Comparison of ENCODE assay signal across 25 cellular contexts in the genomic region with DNA sequence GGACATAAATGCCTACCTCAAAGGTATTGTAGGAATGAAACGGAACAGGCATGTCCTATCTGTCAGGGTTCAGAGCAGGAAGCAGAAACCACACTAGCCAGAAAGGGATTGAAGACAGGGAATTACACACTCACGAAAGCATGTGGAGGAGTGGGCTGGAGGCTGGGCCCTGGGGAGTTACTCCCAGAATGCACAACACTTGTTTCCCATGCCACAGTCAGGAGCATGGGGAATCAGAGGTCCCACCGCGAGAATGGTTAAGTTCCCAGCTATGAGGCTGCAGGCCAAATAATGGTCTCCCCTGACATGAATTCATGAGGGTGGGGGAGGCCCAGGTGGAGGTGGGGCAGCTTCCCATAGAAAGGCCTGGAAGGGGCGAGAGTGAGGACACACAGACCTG.
DNase-seq lines count a peak whose midpoint lies in the region; ATAC-seq, FAIRE-seq and TF ChIP-seq lines count a peak whose summit lies in the region.
"Had no signal": no experiment of that assay in that cellular context is flagged by ENCODE, and none has a peak within 500 bp of the region (broad histone marks: within the 10 kb centered on the region; RNA-seq: fewer than 3 reads in every experiment).

No MANE protein-coding gene starts in this region.

- 67% methylated on average over 5 of the region's 5 CpGs for WGBS in esophagus muscularis mucosa
- WGBS in mesendoderm (ENCODE audit: extremely low coverage, insufficient coverage, low lambda C conversion rate), result no CpG with 5 or more reads among the region's 5 CpGs
- WGBS in trophoblast cell (ENCODE audit: extremely low coverage, insufficient coverage, insufficient read length), result no CpG with 5 or more reads among the region's 5 CpGs

- H3K36me3 ChIP-seq in esophagus muscularis mucosa, result no peaks in the 10 kb centered on the region
- H3K36me3 ChIP-seq in mesendoderm (ENCODE audit: control insufficient read depth, insufficient read depth, low read length), result no peaks in the 10 kb centered on the region
- peaks cover 0 to 3% of the 10 kb centered on the region in 2 experiments for H3K36me3 ChIP-seq in trophoblast cell (ENCODE audit: control insufficient read depth in 1 of 2, insufficient read depth in 2 of 2, low read length in 2 of 2)
- H3K36me3 ChIP-seq: BLaER1 treated with 17β-estradiol and CSF1 and Interleukin-3, amounts not matched to agents 10 nM and 100 nM had no signal

- no peak overlapping the region for H3K9ac ChIP-seq in mesendoderm (ENCODE audit: low read length)
- H3K9ac ChIP-seq in trophoblast cell (ENCODE audit: low read length), result no peak overlapping the region
- H3K9ac ChIP-seq: BLaER1 treated with 17β-estradiol and CSF1 and Interleukin-3, amounts not matched to agents 10 nM and 100 nM had no signal

- H2BK5ac ChIP-seq in mesendoderm (ENCODE audit: low read length) (no peak overlapping the region), trophoblast cell (ENCODE audit: low read depth, low read length, poor library complexity) (peak overlapping the region; percentile 69)

- H4K12ac ChIP-seq in trophoblast cell (ENCODE audit: low read depth, low read length), result no peak overlapping the region

- no peak overlapping the region for H3K4me2 ChIP-seq in mesendoderm (ENCODE audit: low read length)
- peak overlapping the region; percentile 19 for H3K4me2 ChIP-seq in trophoblast cell (ENCODE audit: low read length)
- H3K4me2 ChIP-seq: BLaER1 treated with 17β-estradiol and CSF1 and Interleukin-3, amounts not matched to agents 10 nM and 100 nM; GM23338 had no signal

- TF ChIP-seq EP300 in esophagus muscularis mucosa (IDR thresholded peaks at IDR 0.05), result no peak

- no peak for TF ChIP-seq CTCF in esophagus muscularis mucosa (IDR thresholded peaks at IDR 0.05)

- H3K18ac ChIP-seq in mesendoderm (ENCODE audit: low read length), result no peak overlapping the region
- peak overlapping the region; percentile 27 for H3K18ac ChIP-seq in trophoblast cell (ENCODE audit: low read length)

- H3K27me3 ChIP-seq in esophagus muscularis mucosa, result no peaks in the 10 kb centered on the region
- no peaks in the 10 kb centered on the region for H3K27me3 ChIP-seq in mesendoderm (ENCODE audit: insufficient read depth, low read length, poor library complexity)
- H3K27me3 ChIP-seq in trophoblast cell (ENCODE audit: insufficient read depth, low read length), result no peaks in the 10 kb centered on the region
- H3K27me3 ChIP-seq: BLaER1 treated with 17β-estradiol and CSF1 and Interleukin-3, amounts not matched to agents 10 nM and 100 nM had no signal

- H3K79me2 ChIP-seq in mesendoderm (ENCODE audit: control insufficient read depth, insufficient read depth, low read length) (no peaks in the 10 kb centered on the region), trophoblast cell (ENCODE audit: control insufficient read depth, insufficient read depth, low read length, poor library complexity) (peaks cover 7% of the 10 kb centered on the region)

- H3K36me3 Mint-ChIP-seq in activated T-cell treated with anti-CD3 and anti-CD28 coated beads, Interleukin-2, amount 50 U/mL, for 4 hours (ENCODE audit: insufficient read depth), result no peaks in the 10 kb centered on the region

- H3K4ac ChIP-seq in mesendoderm (ENCODE audit: low read depth, low read length) (no peak overlapping the region), trophoblast cell (ENCODE audit: low read depth, low read length) (no peak overlapping the region)

- TF ChIP-seq POLR2A in esophagus muscularis mucosa (IDR thresholded peaks at IDR 0.05; ENCODE audit: low read depth), result no peak

- H2BK15ac ChIP-seq in mesendoderm (replicated peaks; ENCODE audit: low read depth), result no peak overlapping the region

- no peak for ATAC-seq in activated T-cell treated with anti-CD3 and anti-CD28 coated beads, Interleukin-2, amount 50 U/mL, for 4 hours
- ATAC-seq: GM23338 had no signal

- peak overlapping the region; percentile 74 for H2BK12ac ChIP-seq in trophoblast cell (ENCODE audit: low read length)

- H3K4me1 ChIP-seq in esophagus muscularis mucosa (no peaks in the 10 kb centered on the region), mesendoderm (ENCODE audit: control insufficient read depth, low read depth, low read length) (peaks cover 2% of the 10 kb centered on the region), trophoblast cell (ENCODE audit: control insufficient read depth in 1 of 2, insufficient read depth in 2 of 2, low read length in 2 of 2) (peaks cover 32 to 36% of the 10 kb centered on the region in 2 experiments)

- H3K79me1 ChIP-seq in mesendoderm (ENCODE audit: low read length) (no peaks in the 10 kb centered on the region), trophoblast cell (ENCODE audit: low read length) (peaks cover 42% of the 10 kb centered on the region)

- H3K4me3 ChIP-seq in esophagus muscularis mucosa, result no peak overlapping the region
- no peak overlapping the region for H3K4me3 ChIP-seq in mesendoderm (ENCODE audit: low read length)
- H3K4me3 ChIP-seq in trophoblast cell (ENCODE audit: low read depth, low read length), result no peak overlapping the region
- H3K4me3 ChIP-seq: BLaER1 treated with 17β-estradiol and CSF1 and Interleukin-3, amounts not matched to agents 10 nM and 100 nM; GM23338 had no signal

- H2AK5ac ChIP-seq in mesendoderm (ENCODE audit: low read length), result no peak overlapping the region
- no peak overlapping the region for H2AK5ac ChIP-seq in trophoblast cell (ENCODE audit: low read length)

- no peak overlapping the region for H3K4me3 Mint-ChIP-seq in activated T-cell treated with anti-CD3 and anti-CD28 coated beads, Interleukin-2, amount 50 U/mL, for 4 hours
- H3K4me3 Mint-ChIP-seq: CD4-positive, alpha-beta memory T cell; GM23338 had no signal

- peaks cover 0 to 13% (median 8%) of the 10 kb centered on the region in 4 donors for H3K9me3 ChIP-seq in esophagus muscularis mucosa
- no peaks in the 10 kb centered on the region for H3K9me3 ChIP-seq in trophoblast cell (ENCODE audit: insufficient read depth, low read depth, low read length)

- H4K91ac ChIP-seq in trophoblast cell (ENCODE audit: low read depth, low read length), result peak overlapping the region; percentile 94

- H3K23ac ChIP-seq in mesendoderm (ENCODE audit: low read length) (no peak overlapping the region), trophoblast cell (ENCODE audit: low read length) (no peak overlapping the region)

- DNase-seq in ELF-1 (ENCODE audit: low read depth, low spot score), result peak; percentile 68
- DNase-seq in esophagus muscularis mucosa (ENCODE audit: extremely low spot score), result peak; percentile 83
- DNase-seq in mesendoderm, result peak; percentile 60
- peak; percentile 70 to 84 for DNase-seq in trophoblast cell
- DNase-seq in activated T-cell treated with anti-CD3 and anti-CD28 coated beads, Interleukin-2, amount 50 U/mL, for 4 hours, result no peak
- DNase-seq in NCI-H2081 (lab: John Stamatoyannopoulos, UW), result no peak
- DNase-seq in frontal cortex (ENCODE audit: low spot score in 2 of 2), result no peak
- DNase-seq in DMS79 (lab: John Stamatoyannopoulos, UW), result no peak
- DNase-seq: 8988T; CD4-positive, alpha-beta memory T cell; GF-D8; HCEC 1CT; KBM-7; MM.1S; NCI-H1048; NCI-H1417 treated with DMSO at 0.1 percent for 48 hours; NCI-H187; NCI-H510A; NCI-H774; NK-92 treated with Interleukin-12 subunit alpha and Interleukin-12 subunit beta, amount 100 ng/mL, for 24 hours; SHP77 treated with DMSO at 0.1 percent for 48 hours had no signal

- H3K27me3 Mint-ChIP-seq in activated T-cell treated with anti-CD3 and anti-CD28 coated beads, Interleukin-2, amount 50 U/mL, for 4 hours (ENCODE audit: low read depth), result peaks cover 18% of the 10 kb centered on the region

- H3K9me3 Mint-ChIP-seq in activated T-cell treated with anti-CD3 and anti-CD28 coated beads, Interleukin-2, amount 50 U/mL, for 4 hours, result peaks cover 17% of the 10 kb centered on the region
- H3K9me3 Mint-ChIP-seq: GM23338 had no signal

- no peak overlapping the region for H3K56ac ChIP-seq in mesendoderm (ENCODE audit: low read length)

- intact Hi-C loops in esophagus muscularis mucosa (cut with DNase I), result no loop called here

- no peak overlapping the region for H3K14ac ChIP-seq in trophoblast cell (ENCODE audit: low read length)

- no peak for FAIRE-seq in frontal cortex (lab: Jason Lieb, UNC)

- H3K27ac ChIP-seq in esophagus muscularis mucosa (replicated peaks in 1 of 4) (no peak overlapping the region), mesendoderm (ENCODE audit: low read depth, low read length) (no peak overlapping the region), trophoblast cell (ENCODE audit: low read depth, low read length) (peak overlapping the region; percentile 91)
- H3K27ac ChIP-seq: BLaER1 treated with 17β-estradiol and CSF1 and Interleukin-3, amounts not matched to agents 10 nM and 100 nM; HL-60; RWPE1 had no signal

- H2AFZ ChIP-seq in trophoblast cell (ENCODE audit: insufficient read depth, low read length, poor library complexity), result no peak overlapping the region
- H2AFZ ChIP-seq: GM23338 had no signal

- no peak overlapping the region for H2BK120ac ChIP-seq in mesendoderm (ENCODE audit: low read depth, low read length)
- peak overlapping the region; percentile 88 for H2BK120ac ChIP-seq in trophoblast cell (ENCODE audit: insufficient read depth, low read length, poor library complexity)

- H4K5ac ChIP-seq in mesendoderm (ENCODE audit: low read length), result no peak overlapping the region

- H4K8ac ChIP-seq in mesendoderm (ENCODE audit: low read depth, low read length) (no peak overlapping the region), trophoblast cell (ENCODE audit: low read depth, low read length) (peak overlapping the region; percentile 33)

- no peaks in the 10 kb centered on the region for H3K4me1 Mint-ChIP-seq in activated T-cell treated with anti-CD3 and anti-CD28 coated beads, Interleukin-2, amount 50 U/mL, for 4 hours (ENCODE audit: low read depth)
- H3K4me1 Mint-ChIP-seq: CD4-positive, alpha-beta memory T cell had no signal

Comparison
In these comparisons a context has a peak if more than half of its experiments do, and no peak if none do; other contexts are left out.
1. DNase-seq: peak in ELF-1 (single experiment), esophagus muscularis mucosa (single experiment), mesendoderm (single experiment) and trophoblast cell (2 of 2); none in activated T-cell treated with anti-CD3 and anti-CD28 coated beads, Interleukin-2, amount 50 U/mL, for 4 hours (single experiment), NCI-H2081 (0 of 2), frontal cortex (0 of 2) and DMS79 (single experiment).